Comparison of ENCODE assay signal across 12 cellular contexts in the genomic region with DNA sequence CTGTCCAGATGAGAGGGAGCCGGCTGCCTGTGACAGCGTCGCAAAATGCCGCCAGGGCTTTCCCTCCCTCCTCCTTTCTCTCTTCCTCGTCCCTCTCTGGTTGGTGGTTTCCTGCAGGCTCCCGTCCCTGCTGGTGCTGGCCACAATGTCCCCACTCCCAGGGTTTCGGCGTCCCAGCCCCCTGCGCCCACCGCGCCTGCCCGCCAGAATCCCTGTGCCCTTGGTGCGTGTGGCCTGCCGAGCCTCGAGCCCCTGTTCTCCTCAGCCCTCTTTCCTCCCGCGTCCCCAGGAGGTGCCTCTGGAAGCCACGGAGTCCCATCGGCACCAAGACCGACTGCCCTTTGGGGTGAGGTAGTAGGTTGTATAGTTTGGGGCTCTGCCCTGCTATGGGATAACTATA. TPM values are rescaled to one million over a fixed set of nuclear protein-coding genes. Genes with fewer than 3 reads are reported as not detected.
A peak's percentile ranks its signal among the peaks of the same experiment; 100 is the strongest.
DNase-seq lines count a peak whose midpoint lies in the region; ATAC-seq, FAIRE-seq and TF ChIP-seq lines count a peak whose summit lies in the region.
"Had no signal": no experiment of that assay in that cellular context is flagged by ENCODE, and none has a peak within 500 bp of the region (broad histone marks: within the 10 kb centered on the region; RNA-seq: fewer than 3 reads in every experiment).

No MANE protein-coding gene starts in this region.

- H3K4me1 ChIP-seq in right atrium auricular region = peaks cover 0 to 93% of the 10 kb centered on the region in 2 donors
- H3K4me1 ChIP-seq in esophagus squamous epithelium = peaks cover 72 to 98% (median 81%) of the 10 kb centered on the region in 3 donors
- peaks cover 0 to 100% (median 93%) of the 10 kb centered on the region in 4 donors for H3K4me1 ChIP-seq in sigmoid colon

- peaks cover 43% of the 10 kb centered on the region for H3K36me3 ChIP-seq in right atrium auricular region
- peaks cover 15 to 72% (median 20%) of the 10 kb centered on the region in 3 donors for H3K36me3 ChIP-seq in esophagus squamous epithelium
- peaks cover 8 to 35% (median 22%) of the 10 kb centered on the region in 4 donors for H3K36me3 ChIP-seq in sigmoid colon

- 59 to 63% methylated on average over 13 to 20 of the region's 20 CpGs for WGBS in esophagus squamous epithelium, 2 donors
- 74 to 80% methylated on average over 20 of the region's 20 CpGs for WGBS in sigmoid colon, 2 donors

- no peak for FAIRE-seq in H54 (lab: Jason Lieb, UNC)
- FAIRE-seq: colon had no signal

- TF ChIP-seq EP300 in sigmoid colon (IDR thresholded peaks at IDR 0.05) = no peak

- TF ChIP-seq POLR2A in esophagus squamous epithelium (IDR thresholded peaks at IDR 0.05) = no peak
- no peak for TF ChIP-seq POLR2A in sigmoid colon (IDR thresholded peaks at IDR 0.05)
- no peak for TF ChIP-seq POLR2A in H54 (IDR thresholded peaks at IDR 0.05; ENCODE audit: low read depth, low read length)

- H3K4me3 ChIP-seq in right atrium auricular region = no peak overlapping the region
- H3K4me3 ChIP-seq in esophagus squamous epithelium = no peak overlapping the region
- H3K4me3 ChIP-seq in sigmoid colon = no peak overlapping the region

- TF ChIP-seq CTCF in right atrium auricular region (IDR thresholded peaks at IDR 0.05) (no peak), esophagus squamous epithelium (IDR thresholded peaks at IDR 0.05) (no peak), sigmoid colon (IDR thresholded peaks at IDR 0.05) (no peak)

- no peaks in the 10 kb centered on the region for H3K9me3 ChIP-seq in right atrium auricular region
- no peaks in the 10 kb centered on the region for H3K9me3 ChIP-seq in esophagus squamous epithelium
- no peaks in the 10 kb centered on the region for H3K9me3 ChIP-seq in sigmoid colon

- peak overlapping the region; percentile 79 to 80 for H3K27ac ChIP-seq in right atrium auricular region
- H3K27ac ChIP-seq in esophagus squamous epithelium = peak overlapping the region; percentile 68 to 92 (median 86)
- peak overlapping the region; percentile 75 to 92 (median 86) for H3K27ac ChIP-seq in sigmoid colon

- intact Hi-C loops in Right ventricle myocardium inferior (cut with DNase I) (loop anchor here (2.0 kb wide), 1 partner anchor 38 kb away; no protein-coding TSS in a partner anchor), esophagus squamous epithelium (cut with DNase I) (no loop called here), sigmoid colon (cut with DNase I) (loop anchor here (2.0 to 10.0 kb wide), 3 partner anchors 24 to 438 kb away; a partner anchor contains a TSS)

- no peak for DNase-seq in right atrium auricular region (ENCODE audit: low spot score)
- no peak for DNase-seq in Right ventricle myocardium inferior (ENCODE audit: missing footprints)
- DNase-seq in esophagus squamous epithelium (lab: John Stamatoyannopoulos, UW) = no peak
- no peak for DNase-seq in sigmoid colon
- no peak for DNase-seq in GDM1 (lab: John Stamatoyannopoulos, UW)
- DNase-seq in stimulated activated CD4-positive, alpha-beta T cell treated with anti-CD3 and anti-CD28 coated beads, Interleukin-2, amount 100 ng/mL, for 48 hours = no peak
- DNase-seq in H54 (ENCODE audit: insufficient read length, low spot score) = no peak
- DNase-seq: activated naive CD4-positive, alpha-beta T cell treated with Interleukin-2 at 50 U/mL for 16 hours; DMS 273 treated with DMSO at 0.1 percent for 48 hours; NCI-H2107 had no signal

- H3K27me3 ChIP-seq in right atrium auricular region (no peaks in the 10 kb centered on the region), esophagus squamous epithelium (no peaks in the 10 kb centered on the region), sigmoid colon (no peaks in the 10 kb centered on the region)

- ATAC-seq in Right ventricle myocardium inferior = no peak
- ATAC-seq in HG02642 (IDR thresholded peaks at IDR 0.05; ENCODE audit: poor library complexity, unreplicated experiment) = no peak

RNA-seq across cellular contexts. Expression of a gene that starts 37.9 kb away (rescaled TPM):
- 10 to 100 TPM; 48.4 to 67.1 TPM for total RNA-seq in right atrium auricular region
- total RNA-seq in Right ventricle myocardium inferior = 70.5 TPM
- 10 to 100 TPM in 2 of 4 donors, 1 to 10 TPM in 2; 7.7 to 18.5 (median 10.1) TPM for total RNA-seq in esophagus squamous epithelium
- total RNA-seq in sigmoid colon = 10 to 100 TPM; 16.6 to 21.4 (median 20.6) TPM
- 10 to 100 TPM in 2 of 3 donors, 1 to 10 TPM in 1; 7.8 to 22.7 (median 12.0) TPM for polyA plus RNA-seq in sigmoid colon
